ENCODE assay signal across 8 cellular contexts in the genomic region with DNA sequence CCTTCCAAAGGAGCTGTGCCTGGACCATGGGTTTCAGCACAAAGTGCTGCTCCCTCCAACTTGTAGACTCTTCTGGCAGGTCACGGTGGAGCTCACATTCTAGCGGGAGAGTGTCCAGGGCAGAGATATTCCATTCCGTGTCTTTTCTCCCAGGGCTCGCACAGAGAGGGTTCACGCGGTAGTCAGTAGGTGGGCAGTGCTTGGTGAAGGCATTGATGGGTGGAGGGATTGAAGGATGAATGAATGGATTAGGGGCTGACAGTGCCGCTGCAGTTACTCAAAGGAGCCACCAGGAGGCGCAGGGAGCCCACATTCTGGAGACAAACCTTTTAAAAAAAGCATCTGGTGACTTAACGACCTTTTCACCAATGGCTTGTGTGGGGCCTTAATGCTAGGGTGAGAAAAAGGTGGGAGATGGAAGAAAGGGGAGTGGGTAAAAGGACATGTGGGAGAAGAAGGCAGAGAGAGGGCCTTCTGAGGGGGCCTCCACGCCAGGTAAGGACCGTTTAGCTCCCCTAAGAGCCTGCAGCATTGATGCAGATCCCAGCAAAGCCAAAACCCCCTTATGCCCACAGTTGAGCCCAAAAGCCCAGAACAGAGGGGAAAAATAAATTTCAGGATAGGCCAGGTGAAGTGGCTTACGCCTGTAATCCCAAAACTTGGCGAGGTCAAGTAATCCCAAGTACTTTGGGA. TPM values are rescaled to one million over a fixed set of nuclear protein-coding genes. Genes with fewer than 3 reads are reported as not detected.
DNase-seq lines count a peak whose midpoint lies in the region; ATAC-seq and TF ChIP-seq lines count a peak whose summit lies in the region.

No MANE protein-coding gene starts in this region.

- H3K27me3 ChIP-seq in fibroblast of lung (ENCODE audit: control insufficient read depth, insufficient read depth, low read length) (peaks cover 2% of the 10 kb centered on the region), thoracic aorta (replicated peaks; ENCODE audit: insufficient read depth) (no peaks in the 10 kb centered on the region)

- H3K4me3 Mint-ChIP-seq in Calu3 (ENCODE audit: low read depth, unreplicated experiment): no peak overlapping the region
- H3K4me3 Mint-ChIP-seq in neural crest cell: no peak overlapping the region

- H3K4me1 ChIP-seq in fibroblast of lung (ENCODE audit: control insufficient read depth, extremely low read depth, insufficient read depth, low read length): no peaks in the 10 kb centered on the region
- H3K4me1 ChIP-seq in thoracic aorta (ENCODE audit: control insufficient read depth in 1 of 2, low read depth in 2 of 2): no peaks in the 10 kb centered on the region

- H3K4me3 ChIP-seq in fibroblast of lung (replicated peaks in 1 of 4; ENCODE audit: control extremely low read depth in 1 of 4, insufficient read depth in 1 of 4, low read depth in 3 of 4, low read length in 4 of 4) (no peak overlapping the region), thoracic aorta (no peak overlapping the region)

- H3K36me3 ChIP-seq in fibroblast of lung (ENCODE audit: control insufficient read depth, insufficient read depth, low read length) (no peaks in the 10 kb centered on the region), thoracic aorta (no peaks in the 10 kb centered on the region)

- H3K27me3 Mint-ChIP-seq in Calu3 (ENCODE audit: unreplicated experiment) (peaks cover 48% of the 10 kb centered on the region), neural crest cell (ENCODE audit: low read depth) (peaks cover 24% of the 10 kb centered on the region)

- no peak overlapping the region for H3K27ac Mint-ChIP-seq in Calu3 (ENCODE audit: unreplicated experiment)
- H3K27ac Mint-ChIP-seq in neural crest cell (ENCODE audit: unreplicated experiment): no peak overlapping the region

- no peak overlapping the region for H3K9ac ChIP-seq in fibroblast of lung (ENCODE audit: insufficient read depth, low read length)

- H4K20me1 ChIP-seq in fibroblast of lung (ENCODE audit: control insufficient read depth, extremely low read depth, insufficient read depth, low read length): no peaks in the 10 kb centered on the region

- H3K9me3 Mint-ChIP-seq in Calu3 (ENCODE audit: low read depth, unreplicated experiment) (no peaks in the 10 kb centered on the region), neural crest cell (no peaks in the 10 kb centered on the region)

- DNase-seq in Calu3 (peak; percentile 51), HuH-7 (ENCODE audit: low spot score) (peak; percentile 78), OCI-M1 (lab: John Stamatoyannopoulos, UW) (peak; percentile 87), fibroblast of lung (ENCODE audit: low read depth in 2 of 2) (peak; percentile 18 to 53), neural crest cell (ENCODE audit: low read depth, low spot score) (peak; percentile 67), thoracic aorta (ENCODE audit: low spot score) (no peak)
- DNase-seq in activated T-cell treated with anti-CD3 and anti-CD28 coated beads, Interleukin-2, amount 50 U/mL, for 1 hour: peak; percentile 70

- no peaks in the 10 kb centered on the region for H3K4me1 Mint-ChIP-seq in Calu3 (ENCODE audit: low read depth, unreplicated experiment)
- H3K4me1 Mint-ChIP-seq in neural crest cell: peaks cover 10% of the 10 kb centered on the region

- H3K36me3 Mint-ChIP-seq in Calu3 (ENCODE audit: insufficient read depth, unreplicated experiment): no peaks in the 10 kb centered on the region
- H3K36me3 Mint-ChIP-seq in neural crest cell (ENCODE audit: low read depth): no peaks in the 10 kb centered on the region

- H3K9me3 ChIP-seq in fibroblast of lung (ENCODE audit: control insufficient read depth, insufficient read depth, low read depth, low read length) (no peaks in the 10 kb centered on the region), thoracic aorta (no peaks in the 10 kb centered on the region)

- no TSS peak for BruUV-seq in Calu3 (replicated peaks; lab: Mats Ljungman, UMichigan)

- CTCF ChIA-PET in Calu3 (lab: Charles Lee): interaction anchor here (2.4 kb wide), 1 partner anchor 140 kb away, joined by 13 read pairs; no protein-coding TSS in a partner anchor

- H2AFZ ChIP-seq in fibroblast of lung (ENCODE audit: low read length): no peak overlapping the region

- no peak overlapping the region for H3K4me2 ChIP-seq in fibroblast of lung (ENCODE audit: extremely low read depth, insufficient read depth, low read length)

- TF ChIP-seq CTCF in Calu3 (IDR thresholded peaks at IDR 0.05; ENCODE audit: unreplicated experiment) (peak; percentile 90), fibroblast of lung (conservative IDR thresholded peaks at IDR 0.05 in 1 of 2, IDR thresholded peaks at IDR 0.05 in 1 of 2; ENCODE audit: low read depth in 1 of 2, low read length in 2 of 2) (peak; percentile 98 to 99), neural crest cell (conservative IDR thresholded peaks at IDR 0.05) (peak; percentile 98), thoracic aorta (IDR thresholded peaks at IDR 0.05) (peak; percentile 98)

- ATAC-seq in thoracic aorta (ENCODE audit: insufficient number of reproducible peaks, low FRiP score, low read depth) (no peak), GM18873 (IDR thresholded peaks at IDR 0.05; ENCODE audit: low FRiP score, unreplicated experiment) (no peak)

- H3K27ac ChIP-seq in fibroblast of lung (ENCODE audit: insufficient read depth, low read length) (no peak overlapping the region), thoracic aorta (no peak overlapping the region)

- intact Hi-C loops in Calu3 (cut with micrococcal nuclease; ENCODE audit: unreplicated experiment): loop anchor here (1.0 to 2.0 kb wide), 2 partner anchors 140 to 397 kb away; no protein-coding TSS in a partner anchor

- no peaks in the 10 kb centered on the region for H3K79me2 ChIP-seq in fibroblast of lung (ENCODE audit: control insufficient read depth, insufficient read depth, low read length)

RNA-seq across cellular contexts. Expression of gene FAM110A, which starts 17.5 kb away (rescaled TPM):
- total RNA-seq in Calu3 (2022) (14.5 and 14.9 TPM in 2 replicates), fibroblast of lung (1.3 and 1.8 TPM in 2 replicates), neural crest cell (16.8 and 17.4 TPM in 2 replicates), thoracic aorta (1 to 10 TPM in 1 of 2 donors, under 1 TPM in 1; 0.81 to 3.5 TPM)
- polyA plus RNA-seq in fibroblast of lung: 1.5 and 4.0 TPM in 2 replicates
- polyA plus RNA-seq in fibroblast of lung (2012): 2.3 and 6.6 TPM in 2 replicates
- polyA minus RNA-seq in fibroblast of lung (ENCODE audit: low replicate concordance): 0.86 and 6.2 TPM in 2 replicates

RNA-seq across cellular contexts. Expression of gene SLC52A3, which starts 47.8 kb away (rescaled TPM):
- total RNA-seq in Calu3 (2022): 11.1 TPM in 2 replicates
- not detected in 2 replicates for total RNA-seq in fibroblast of lung
- not detected in 2 replicates for polyA plus RNA-seq in fibroblast of lung
- polyA plus RNA-seq in fibroblast of lung (2012): not detected in 2 replicates
- polyA minus RNA-seq in fibroblast of lung (ENCODE audit: low replicate concordance): not detected in 2 replicates
- not detected in 2 replicates for total RNA-seq in neural crest cell
- total RNA-seq in thoracic aorta: 1 to 10 TPM in 1 of 2 donors, under 1 TPM in 1; 0.54 to 1.5 TPM
